ENCODE assay signal across 29 cellular contexts in genomic region chr5:126494393-126494792, GRCh38.
"Had no signal": no experiment of that assay in that cellular context is flagged by ENCODE, and none has a peak within 500 bp of the region (broad histone marks: within the 10 kb centered on the region; RNA-seq: fewer than 3 reads in every experiment).

No MANE protein-coding gene starts in this region.

- H3K27ac Mint-ChIP-seq: immature natural killer cell; mesothelial cell of epicardium; naive B cell; natural killer cell; nephron progenitor cell; neural progenitor cell; progenitor cell of endocrine pancreas; stimulated activated effector memory CD8-positive, alpha-beta T cell treated with anti-CD3 and anti-CD28 coated beads, Interleukin-12 subunit alpha, Interleukin-12 subunit beta, amount 100 ng/mL, for 72 hours; stimulated activated naive CD8-positive, alpha-beta T cell treated with anti-CD3 and anti-CD28 coated beads, Interleukin-15, Interleukin-2, amounts not matched to agents 100 ng/mL and 50 ng/mL, for 24 hours; type B pancreatic cell had no signal

- H3K4me3 Mint-ChIP-seq: immature natural killer cell; mesothelial cell of epicardium; naive B cell; natural killer cell; nephron progenitor cell; neural progenitor cell; stimulated activated effector memory CD8-positive, alpha-beta T cell treated with anti-CD3 and anti-CD28 coated beads, Interleukin-12 subunit alpha, Interleukin-12 subunit beta, amount 100 ng/mL, for 72 hours; stimulated activated naive CD8-positive, alpha-beta T cell treated with anti-CD3 and anti-CD28 coated beads, Interleukin-15, Interleukin-2, amounts not matched to agents 100 ng/mL and 50 ng/mL, for 24 hours; type B pancreatic cell had no signal

- H3K36me3 Mint-ChIP-seq: naive B cell had no signal

- H3K27me3 Mint-ChIP-seq: progenitor cell of endocrine pancreas; stimulated activated naive CD8-positive, alpha-beta T cell treated with anti-CD3 and anti-CD28 coated beads, Interleukin-15, Interleukin-2, amounts not matched to agents 100 ng/mL and 50 ng/mL, for 24 hours; type B pancreatic cell had no signal

- H3K9me3 ChIP-seq: left ventricle myocardium inferior, neutrophil, ovary, sigmoid colon, spleen, tibial nerve, vagina had no signal

- H3K9me3 Mint-ChIP-seq: immature natural killer cell; mesothelial cell of epicardium; naive B cell; natural killer cell; nephron progenitor cell; stimulated activated effector memory CD8-positive, alpha-beta T cell treated with anti-CD3 and anti-CD28 coated beads, Interleukin-12 subunit alpha, Interleukin-12 subunit beta, amount 100 ng/mL, for 72 hours; stimulated activated naive CD8-positive, alpha-beta T cell treated with anti-CD3 and anti-CD28 coated beads, Interleukin-15, Interleukin-2, amounts not matched to agents 100 ng/mL and 50 ng/mL, for 24 hours; type B pancreatic cell had no signal

- H2AFZ ChIP-seq: neural progenitor cell had no signal

- H3K27ac ChIP-seq: left ventricle myocardium inferior, neural progenitor cell, neutrophil, spleen, vagina had no signal

- H3K4me1 Mint-ChIP-seq: immature natural killer cell; natural killer cell; stimulated activated effector memory CD8-positive, alpha-beta T cell treated with anti-CD3 and anti-CD28 coated beads, Interleukin-12 subunit alpha, Interleukin-12 subunit beta, amount 100 ng/mL, for 72 hours had no signal

- H3K27me3 ChIP-seq: neural progenitor cell, neutrophil, ovary, sigmoid colon, spleen, tibial nerve, vagina had no signal

- H3K4me3 ChIP-seq: left ventricle myocardium inferior, lung, neural progenitor cell, ovary, sigmoid colon, spleen, tibial nerve, vagina had no signal

- H3K36me3 ChIP-seq: neural progenitor cell, neutrophil, ovary had no signal

- H3K4me2 ChIP-seq: neural progenitor cell had no signal

- DNase-seq: hypothalamus; immature natural killer cell; kidney; left ventricle myocardium inferior; mesendoderm; naive B cell; natural killer cell; nephron progenitor cell; occipital lobe; ovary; retina; right cardiac atrium; sigmoid colon; small intestine; spleen; stimulated activated CD4-positive, alpha-beta T cell treated with anti-CD3 and anti-CD28 coated beads, Interleukin-4, amount 100 ng/mL, for 24 hours; stimulated activated naive CD4-positive, alpha-beta T cell; substantia nigra had no signal

- FAIRE-seq: islet of Langerhans, kidney, small intestine had no signal

- H3K4me1 ChIP-seq: left ventricle myocardium inferior, spleen, vagina had no signal

- H3K9ac ChIP-seq: neural progenitor cell had no signal

- ATAC-seq: natural killer cell; right cardiac atrium; stimulated activated effector memory CD8-positive, alpha-beta T cell treated with anti-CD3 and anti-CD28 coated beads, Interleukin-12 subunit alpha, Interleukin-12 subunit beta, amount 100 ng/mL, for 72 hours had no signal
